In genomic region chr1:197440730-197441129, GRCh38 we compare ENCODE assay signal across 26 cellular contexts.
DNase-seq lines count a peak whose midpoint lies in the region; ATAC-seq, FAIRE-seq and TF ChIP-seq lines count a peak whose summit lies in the region.
"Had no signal": no experiment of that assay in that cellular context is flagged by ENCODE, and none has a peak within 500 bp of the region (broad histone marks: within the 10 kb centered on the region; RNA-seq: fewer than 3 reads in every experiment).

No MANE protein-coding gene starts in this region.

- no peak for TF ChIP-seq CTCF in chondrocyte (IDR thresholded peaks at IDR 0.05)
- TF ChIP-seq CTCF in nephron (IDR thresholded peaks at IDR 0.05; ENCODE audit: unreplicated experiment in 3 of 3) = no peak
- TF ChIP-seq CTCF in progenitor cell of endocrine pancreas (IDR thresholded peaks at IDR 0.05; ENCODE audit: unreplicated experiment) = no peak

- DNase-seq in Daoy (ENCODE audit: low read depth) (peak; percentile 8), HTR-8/SVneo (ENCODE audit: insufficient read length, low spot score) (no peak), chondrocyte (ENCODE audit: low spot score) (no peak), progenitor cell of endocrine pancreas (ENCODE audit: low spot score, unreplicated experiment) (no peak)
- no peak for DNase-seq in activated naive CD4-positive, alpha-beta T cell treated with anti-CD3 and anti-CD28 coated beads, Interleukin-2, amount 10 ng/mL, durations not matched to agents 7 days and 5 days
- DNase-seq: activated CD4-positive, alpha-beta memory T cell treated with anti-CD3 and anti-CD28 coated beads, Interleukin-2, amount 10 ng/mL, durations not matched to agents 7 days and 5 days; activated CD4-positive, alpha-beta T cell treated with anti-CD3 and anti-CD28 coated beads for 1 hour; anterior cingulate cortex; CD8-positive, alpha-beta memory T cell; central memory CD4-positive, alpha-beta T cell; esophagus squamous epithelium; KG1; NCI-H2029; NCI-H748 treated with DMSO at 0.1 percent for 48 hours; nephron progenitor cell; SHP77 treated with DMSO at 0.1 percent for 48 hours; stimulated activated CD4-positive, alpha-beta T cell treated with anti-CD3 and anti-CD28 coated beads, Interleukin-1b, Interleukin-23, amount 100 ng/mL, for 48 hours had no signal

- H3K9me3 Mint-ChIP-seq in chondrocyte (ENCODE audit: low read depth) (no peaks in the 10 kb centered on the region), nephron (no peaks in the 10 kb centered on the region), progenitor cell of endocrine pancreas (ENCODE audit: low read depth) (no peaks in the 10 kb centered on the region)
- H3K9me3 Mint-ChIP-seq in activated naive CD4-positive, alpha-beta T cell treated with anti-CD3 and anti-CD28 coated beads, Interleukin-2, amount 10 ng/mL, durations not matched to agents 7 days and 5 days = no peaks in the 10 kb centered on the region
- H3K9me3 Mint-ChIP-seq: activated CD4-positive, alpha-beta memory T cell treated with anti-CD3 and anti-CD28 coated beads, Interleukin-2, amount 10 ng/mL, durations not matched to agents 7 days and 5 days; activated naive CD4-positive, alpha-beta T cell treated with anti-CD3 and anti-CD28 coated beads, Interleukin-2, amount 50 U/mL, for 72 hours; activated T-helper 2 cell treated with anti-CD3 and anti-CD28 coated beads, Interferon-gamma antibody, Interleukin-2, Interleukin-4, amounts not matched to agents 10 μg/mL and 5 μg/mL and 100 μg/mL, durations not matched to agents 14 hours and 24 hours and 36 hours; CD8-positive, alpha-beta memory T cell; nephron progenitor cell; stimulated activated naive CD8-positive, alpha-beta T cell treated with anti-CD3 and anti-CD28 coated beads, Interleukin-15, Interleukin-2, amounts not matched to agents 100 ng/mL and 50 ng/mL, for 24 hours; T-helper 2 cell treated with Interferon-gamma antibody and Interleukin-4, amounts not matched to agents 5 μg/mL and 100 μg/mL, for 36 hours had no signal

- no peaks in the 10 kb centered on the region for H3K27me3 Mint-ChIP-seq in chondrocyte (ENCODE audit: low read depth)
- H3K27me3 Mint-ChIP-seq in nephron (ENCODE audit: low read depth) = peaks cover 3% of the 10 kb centered on the region
- no peaks in the 10 kb centered on the region for H3K27me3 Mint-ChIP-seq in activated naive CD4-positive, alpha-beta T cell treated with anti-CD3 and anti-CD28 coated beads, Interleukin-2, amount 10 ng/mL, durations not matched to agents 7 days and 5 days
- H3K27me3 Mint-ChIP-seq in progenitor cell of endocrine pancreas = peaks cover 10% of the 10 kb centered on the region
- H3K27me3 Mint-ChIP-seq: stimulated activated naive CD8-positive, alpha-beta T cell treated with anti-CD3 and anti-CD28 coated beads, Interleukin-15, Interleukin-2, amounts not matched to agents 100 ng/mL and 50 ng/mL, for 24 hours had no signal

- ATAC-seq in GM19328 (IDR thresholded peaks at IDR 0.05; ENCODE audit: unreplicated experiment) = no peak
- ATAC-seq: activated naive CD4-positive, alpha-beta T cell treated with anti-CD3 and anti-CD28 coated beads, Interleukin-2, amount 50 U/mL, for 72 hours had no signal

- H3K27ac Mint-ChIP-seq in chondrocyte (ENCODE audit: unreplicated experiment) = peak overlapping the region; percentile 70
- peak overlapping the region; percentile 84 to 90 (median 90) for H3K27ac Mint-ChIP-seq in nephron
- H3K27ac Mint-ChIP-seq in activated naive CD4-positive, alpha-beta T cell treated with anti-CD3 and anti-CD28 coated beads, Interleukin-2, amount 10 ng/mL, durations not matched to agents 7 days and 5 days = no peak overlapping the region
- no peak overlapping the region for H3K27ac Mint-ChIP-seq in progenitor cell of endocrine pancreas
- H3K27ac Mint-ChIP-seq: activated CD4-positive, alpha-beta memory T cell treated with anti-CD3 and anti-CD28 coated beads, Interleukin-2, amount 10 ng/mL, durations not matched to agents 7 days and 5 days; activated naive CD4-positive, alpha-beta T cell treated with anti-CD3 and anti-CD28 coated beads, Interleukin-2, amount 50 U/mL, for 72 hours; activated T-helper 2 cell treated with anti-CD3 and anti-CD28 coated beads, Interferon-gamma antibody, Interleukin-2, Interleukin-4, amounts not matched to agents 10 μg/mL and 5 μg/mL and 100 μg/mL, durations not matched to agents 14 hours and 24 hours and 36 hours; CD8-positive, alpha-beta memory T cell; nephron progenitor cell; stimulated activated naive CD8-positive, alpha-beta T cell treated with anti-CD3 and anti-CD28 coated beads, Interleukin-15, Interleukin-2, amounts not matched to agents 100 ng/mL and 50 ng/mL, for 24 hours; T-helper 2 cell treated with Interferon-gamma antibody and Interleukin-4, amounts not matched to agents 5 μg/mL and 100 μg/mL, for 36 hours had no signal

- peak; percentile 70 for FAIRE-seq in HTR-8/SVneo (lab: Jason Lieb, UNC)
- FAIRE-seq: GM12891, H54, urothelium cell line had no signal

- H3K36me3 Mint-ChIP-seq in chondrocyte (ENCODE audit: low read depth) (no peaks in the 10 kb centered on the region), nephron (ENCODE audit: low read depth) (no peaks in the 10 kb centered on the region), progenitor cell of endocrine pancreas (ENCODE audit: insufficient read depth) (no peaks in the 10 kb centered on the region)
- no peaks in the 10 kb centered on the region for H3K36me3 Mint-ChIP-seq in activated naive CD4-positive, alpha-beta T cell treated with anti-CD3 and anti-CD28 coated beads, Interleukin-2, amount 10 ng/mL, durations not matched to agents 7 days and 5 days
- H3K36me3 Mint-ChIP-seq: activated naive CD4-positive, alpha-beta T cell treated with anti-CD3 and anti-CD28 coated beads, Interleukin-2, amount 50 U/mL, for 72 hours; CD8-positive, alpha-beta memory T cell had no signal

- H3K4me1 Mint-ChIP-seq in chondrocyte (ENCODE audit: low read depth) = peaks cover 47% of the 10 kb centered on the region
- H3K4me1 Mint-ChIP-seq in nephron = peaks cover 50% of the 10 kb centered on the region
- H3K4me1 Mint-ChIP-seq in activated naive CD4-positive, alpha-beta T cell treated with anti-CD3 and anti-CD28 coated beads, Interleukin-2, amount 10 ng/mL, durations not matched to agents 7 days and 5 days = no peaks in the 10 kb centered on the region
- H3K4me1 Mint-ChIP-seq in progenitor cell of endocrine pancreas (ENCODE audit: low read depth) = peaks cover 2% of the 10 kb centered on the region
- H3K4me1 Mint-ChIP-seq: activated CD4-positive, alpha-beta memory T cell treated with anti-CD3 and anti-CD28 coated beads, Interleukin-2, amount 10 ng/mL, durations not matched to agents 7 days and 5 days; CD8-positive, alpha-beta memory T cell had no signal

- H3K4me3 Mint-ChIP-seq in chondrocyte (ENCODE audit: unreplicated experiment) (no peak overlapping the region), nephron (peak overlapping the region in 1 of 3 experiments; percentile 22), progenitor cell of endocrine pancreas (ENCODE audit: low read depth) (no peak overlapping the region)
- no peak overlapping the region for H3K4me3 Mint-ChIP-seq in activated naive CD4-positive, alpha-beta T cell treated with anti-CD3 and anti-CD28 coated beads, Interleukin-2, amount 10 ng/mL, durations not matched to agents 7 days and 5 days
- H3K4me3 Mint-ChIP-seq: activated CD4-positive, alpha-beta memory T cell treated with anti-CD3 and anti-CD28 coated beads, Interleukin-2, amount 10 ng/mL, durations not matched to agents 7 days and 5 days; CD8-positive, alpha-beta memory T cell; nephron progenitor cell; stimulated activated naive CD8-positive, alpha-beta T cell treated with anti-CD3 and anti-CD28 coated beads, Interleukin-15, Interleukin-2, amounts not matched to agents 100 ng/mL and 50 ng/mL, for 24 hours; T-helper 2 cell treated with Interferon-gamma antibody and Interleukin-4, amounts not matched to agents 5 μg/mL and 100 μg/mL, for 36 hours had no signal

- CTCF ChIA-PET in activated naive CD4-positive, alpha-beta T cell treated with anti-CD3 and anti-CD28 coated beads, Interleukin-2, amount 10 ng/mL, durations not matched to agents 7 days and 5 days (lab: Charles Lee) = no interaction called here

Comparison
In these comparisons a context has a peak if more than half of its experiments do, and no peak if none do; other contexts are left out.
1. H3K27ac Mint-ChIP-seq: peak in chondrocyte (single experiment) and nephron (3 of 3); none in activated naive CD4-positive, alpha-beta T cell treated with anti-CD3 and anti-CD28 coated beads, Interleukin-2, amount 10 ng/mL, durations not matched to agents 7 days and 5 days (single experiment) and progenitor cell of endocrine pancreas (single experiment).